ENCODE assay signal across 1 cellular context in the genomic region with DNA sequence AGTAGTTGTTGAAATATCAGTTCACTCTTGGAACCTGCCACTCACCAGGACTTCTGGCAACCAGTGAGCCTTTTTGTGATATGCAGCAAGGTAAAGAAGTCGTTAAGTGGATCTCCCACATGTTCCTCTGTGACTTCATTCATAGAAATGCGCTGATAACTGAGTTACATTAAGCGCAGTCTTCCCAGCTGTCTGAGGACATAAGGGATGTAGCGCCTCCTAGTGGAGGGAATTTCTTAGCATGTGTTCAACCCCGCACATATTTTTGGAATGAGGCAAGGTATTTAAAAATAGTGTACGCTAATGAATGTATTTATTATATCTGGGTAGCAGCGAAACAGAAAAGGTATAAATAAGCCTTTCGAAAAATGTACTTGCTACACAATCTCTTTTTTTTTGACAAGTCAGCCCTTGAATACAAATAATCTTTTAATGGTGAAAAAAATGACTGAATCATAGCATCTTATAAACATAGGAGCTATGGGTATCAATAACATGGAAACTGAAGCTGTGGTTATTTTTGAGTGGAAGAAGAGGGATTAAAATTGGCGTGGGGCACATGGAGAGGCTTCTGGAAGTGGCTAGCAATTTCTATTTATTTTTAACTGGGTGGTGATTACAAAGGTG.
TF ChIP-seq lines count a peak whose summit lies in the region.

No MANE protein-coding gene starts in this region.

TF ChIP-seq in H1, 55 proteins besides CTCF, POLR2A, EP300 and RAD21 (continued from another document):
- TF ChIP-seq, protein P1, sequence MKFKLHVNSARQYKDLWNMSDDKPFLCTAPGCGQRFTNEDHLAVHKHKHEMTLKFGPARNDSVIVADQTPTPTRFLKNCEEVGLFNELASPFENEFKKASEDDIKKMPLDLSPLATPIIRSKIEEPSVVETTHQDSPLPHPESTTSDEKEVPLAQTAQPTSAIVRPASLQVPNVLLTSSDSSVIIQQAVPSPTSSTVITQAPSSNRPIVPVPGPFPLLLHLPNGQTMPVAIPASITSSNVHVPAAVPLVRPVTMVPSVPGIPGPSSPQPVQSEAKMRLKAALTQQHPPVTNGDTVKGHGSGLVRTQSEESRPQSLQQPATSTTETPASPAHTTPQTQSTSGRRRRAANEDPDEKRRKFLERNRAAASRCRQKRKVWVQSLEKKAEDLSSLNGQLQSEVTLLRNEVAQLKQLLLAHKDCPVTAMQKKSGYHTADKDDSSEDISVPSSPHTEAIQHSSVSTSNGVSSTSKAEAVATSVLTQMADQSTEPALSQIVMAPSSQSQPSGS (IDR thresholded peaks at IDR 0.05; ENCODE audit: low read length), result 0 out of 2 replicates have a peak, but pooled peaks have one; percentile 78
- TF ChIP-seq SRF (IDR thresholded peaks at IDR 0.05; ENCODE audit: low read depth, low read length) (no peak), SAP30 (IDR thresholded peaks at IDR 0.05; ENCODE audit: insufficient read depth, insufficient replicate concordance, low read length) (no peak), ZNF274 (IDR thresholded peaks at IDR 0.05; ENCODE audit: borderline replicate concordance, extremely low read depth, low read length) (no peak), BRCA1 (IDR thresholded peaks at IDR 0.05; ENCODE audit: low read depth, low read length) (no peak), SP2 (IDR thresholded peaks at IDR 0.05; ENCODE audit: low read length) (no peak), HDAC2 (IDR thresholded peaks at IDR 0.05; ENCODE audit: borderline replicate concordance in 1 of 2, low read depth in 2 of 2, low read length in 2 of 2) (0 out of 4 replicates have a peak, but pooled peaks of 1 of the 2 experiments have one; percentile 32), CHD1 (IDR thresholded peaks at IDR 0.05; ENCODE audit: low read depth, low read length) (no peak), CBX8 (IDR thresholded peaks at IDR 0.05; ENCODE audit: borderline replicate concordance, low read depth, low read length) (no peak), YY1 (IDR thresholded peaks at IDR 0.05; ENCODE audit: low read depth, low read length) (no peak), POLR2AphosphoS5 (IDR thresholded peaks at IDR 0.05; ENCODE audit: low read depth, low read length) (no peak), TCF12 (IDR thresholded peaks at IDR 0.05; ENCODE audit: low read depth, low read length) (no peak), SP1 (IDR thresholded peaks at IDR 0.05; ENCODE audit: low read depth, low read length) (no peak), TEAD4 (IDR thresholded peaks at IDR 0.05; ENCODE audit: low read depth, low read length) (peak; percentile 100), RXRA (IDR thresholded peaks at IDR 0.05; ENCODE audit: insufficient read depth, low read depth, low read length) (no peak), RBBP5 (IDR thresholded peaks at IDR 0.05; ENCODE audit: borderline replicate concordance, low read depth, low read length) (no peak), JUND (IDR thresholded peaks at IDR 0.05; ENCODE audit: low read length) (peak; percentile 77), NRF1 (IDR thresholded peaks at IDR 0.05; ENCODE audit: low read depth, low read length) (no peak), GABPA (IDR thresholded peaks at IDR 0.05; ENCODE audit: borderline replicate concordance, insufficient read depth, low read length) (no peak), BACH1 (IDR thresholded peaks at IDR 0.05; ENCODE audit: low read length) (no peak), ASH2L (IDR thresholded peaks at IDR 0.05; ENCODE audit: low read length) (no peak), CBX5 (IDR thresholded peaks at IDR 0.05; ENCODE audit: low read depth, low read length) (no peak), CTBP2 (IDR thresholded peaks at IDR 0.05; ENCODE audit: borderline replicate concordance, insufficient read depth, insufficient read length, low read length) (no peak), RFX5 (IDR thresholded peaks at IDR 0.05; ENCODE audit: borderline replicate concordance, low read depth, low read length) (no peak), GTF2F1 (IDR thresholded peaks at IDR 0.05; ENCODE audit: borderline replicate concordance, low read depth, low read length) (no peak), TAF7 (optimal IDR thresholded peaks at IDR 0.05; ENCODE audit: borderline replicate concordance, low read depth, low read length) (no peak), EZH2 (IDR thresholded peaks at IDR 0.05; ENCODE audit: low read depth, low read length, severe bottlenecking) (no peak), SIRT6 (IDR thresholded peaks at IDR 0.05; ENCODE audit: low read length) (no peak), EGR1 (IDR thresholded peaks at IDR 0.05; ENCODE audit: borderline replicate concordance, low read depth, low read length) (no peak), CHD2 (IDR thresholded peaks at IDR 0.05; ENCODE audit: low read length) (no peak), TBP (IDR thresholded peaks at IDR 0.05; ENCODE audit: low read depth, low read length) (no peak), SIN3A (conservative IDR thresholded peaks at IDR 0.05 in 1 of 2, IDR thresholded peaks at IDR 0.05 in 1 of 2; ENCODE audit: low read depth in 1 of 2, low read length in 2 of 2) (no peak), SUZ12 (IDR thresholded peaks at IDR 0.05; ENCODE audit: low read length) (no peak), SP4 (IDR thresholded peaks at IDR 0.05; ENCODE audit: low read length) (no peak), CREB1 (IDR thresholded peaks at IDR 0.05) (no peak)
- TF ChIP-seq, protein P2, sequence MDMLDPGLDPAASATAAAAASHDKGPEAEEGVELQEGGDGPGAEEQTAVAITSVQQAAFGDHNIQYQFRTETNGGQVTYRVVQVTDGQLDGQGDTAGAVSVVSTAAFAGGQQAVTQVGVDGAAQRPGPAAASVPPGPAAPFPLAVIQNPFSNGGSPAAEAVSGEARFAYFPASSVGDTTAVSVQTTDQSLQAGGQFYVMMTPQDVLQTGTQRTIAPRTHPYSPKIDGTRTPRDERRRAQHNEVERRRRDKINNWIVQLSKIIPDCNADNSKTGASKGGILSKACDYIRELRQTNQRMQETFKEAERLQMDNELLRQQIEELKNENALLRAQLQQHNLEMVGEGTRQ (IDR thresholded peaks at IDR 0.05; ENCODE audit: low read length), result no peak
- TF ChIP-seq, protein P3, sequence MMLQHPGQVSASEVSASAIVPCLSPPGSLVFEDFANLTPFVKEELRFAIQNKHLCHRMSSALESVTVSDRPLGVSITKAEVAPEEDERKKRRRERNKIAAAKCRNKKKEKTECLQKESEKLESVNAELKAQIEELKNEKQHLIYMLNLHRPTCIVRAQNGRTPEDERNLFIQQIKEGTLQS (IDR thresholded peaks at IDR 0.05; ENCODE audit: insufficient read depth, low read depth, low read length), result no peak
- TF ChIP-seq, protein P4, sequence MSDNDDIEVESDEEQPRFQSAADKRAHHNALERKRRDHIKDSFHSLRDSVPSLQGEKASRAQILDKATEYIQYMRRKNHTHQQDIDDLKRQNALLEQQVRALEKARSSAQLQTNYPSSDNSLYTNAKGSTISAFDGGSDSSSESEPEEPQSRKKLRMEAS (IDR thresholded peaks at IDR 0.05), result peak; percentile 30; the same call in 1 of the 2 replicates
- TF ChIP-seq, protein P5, sequence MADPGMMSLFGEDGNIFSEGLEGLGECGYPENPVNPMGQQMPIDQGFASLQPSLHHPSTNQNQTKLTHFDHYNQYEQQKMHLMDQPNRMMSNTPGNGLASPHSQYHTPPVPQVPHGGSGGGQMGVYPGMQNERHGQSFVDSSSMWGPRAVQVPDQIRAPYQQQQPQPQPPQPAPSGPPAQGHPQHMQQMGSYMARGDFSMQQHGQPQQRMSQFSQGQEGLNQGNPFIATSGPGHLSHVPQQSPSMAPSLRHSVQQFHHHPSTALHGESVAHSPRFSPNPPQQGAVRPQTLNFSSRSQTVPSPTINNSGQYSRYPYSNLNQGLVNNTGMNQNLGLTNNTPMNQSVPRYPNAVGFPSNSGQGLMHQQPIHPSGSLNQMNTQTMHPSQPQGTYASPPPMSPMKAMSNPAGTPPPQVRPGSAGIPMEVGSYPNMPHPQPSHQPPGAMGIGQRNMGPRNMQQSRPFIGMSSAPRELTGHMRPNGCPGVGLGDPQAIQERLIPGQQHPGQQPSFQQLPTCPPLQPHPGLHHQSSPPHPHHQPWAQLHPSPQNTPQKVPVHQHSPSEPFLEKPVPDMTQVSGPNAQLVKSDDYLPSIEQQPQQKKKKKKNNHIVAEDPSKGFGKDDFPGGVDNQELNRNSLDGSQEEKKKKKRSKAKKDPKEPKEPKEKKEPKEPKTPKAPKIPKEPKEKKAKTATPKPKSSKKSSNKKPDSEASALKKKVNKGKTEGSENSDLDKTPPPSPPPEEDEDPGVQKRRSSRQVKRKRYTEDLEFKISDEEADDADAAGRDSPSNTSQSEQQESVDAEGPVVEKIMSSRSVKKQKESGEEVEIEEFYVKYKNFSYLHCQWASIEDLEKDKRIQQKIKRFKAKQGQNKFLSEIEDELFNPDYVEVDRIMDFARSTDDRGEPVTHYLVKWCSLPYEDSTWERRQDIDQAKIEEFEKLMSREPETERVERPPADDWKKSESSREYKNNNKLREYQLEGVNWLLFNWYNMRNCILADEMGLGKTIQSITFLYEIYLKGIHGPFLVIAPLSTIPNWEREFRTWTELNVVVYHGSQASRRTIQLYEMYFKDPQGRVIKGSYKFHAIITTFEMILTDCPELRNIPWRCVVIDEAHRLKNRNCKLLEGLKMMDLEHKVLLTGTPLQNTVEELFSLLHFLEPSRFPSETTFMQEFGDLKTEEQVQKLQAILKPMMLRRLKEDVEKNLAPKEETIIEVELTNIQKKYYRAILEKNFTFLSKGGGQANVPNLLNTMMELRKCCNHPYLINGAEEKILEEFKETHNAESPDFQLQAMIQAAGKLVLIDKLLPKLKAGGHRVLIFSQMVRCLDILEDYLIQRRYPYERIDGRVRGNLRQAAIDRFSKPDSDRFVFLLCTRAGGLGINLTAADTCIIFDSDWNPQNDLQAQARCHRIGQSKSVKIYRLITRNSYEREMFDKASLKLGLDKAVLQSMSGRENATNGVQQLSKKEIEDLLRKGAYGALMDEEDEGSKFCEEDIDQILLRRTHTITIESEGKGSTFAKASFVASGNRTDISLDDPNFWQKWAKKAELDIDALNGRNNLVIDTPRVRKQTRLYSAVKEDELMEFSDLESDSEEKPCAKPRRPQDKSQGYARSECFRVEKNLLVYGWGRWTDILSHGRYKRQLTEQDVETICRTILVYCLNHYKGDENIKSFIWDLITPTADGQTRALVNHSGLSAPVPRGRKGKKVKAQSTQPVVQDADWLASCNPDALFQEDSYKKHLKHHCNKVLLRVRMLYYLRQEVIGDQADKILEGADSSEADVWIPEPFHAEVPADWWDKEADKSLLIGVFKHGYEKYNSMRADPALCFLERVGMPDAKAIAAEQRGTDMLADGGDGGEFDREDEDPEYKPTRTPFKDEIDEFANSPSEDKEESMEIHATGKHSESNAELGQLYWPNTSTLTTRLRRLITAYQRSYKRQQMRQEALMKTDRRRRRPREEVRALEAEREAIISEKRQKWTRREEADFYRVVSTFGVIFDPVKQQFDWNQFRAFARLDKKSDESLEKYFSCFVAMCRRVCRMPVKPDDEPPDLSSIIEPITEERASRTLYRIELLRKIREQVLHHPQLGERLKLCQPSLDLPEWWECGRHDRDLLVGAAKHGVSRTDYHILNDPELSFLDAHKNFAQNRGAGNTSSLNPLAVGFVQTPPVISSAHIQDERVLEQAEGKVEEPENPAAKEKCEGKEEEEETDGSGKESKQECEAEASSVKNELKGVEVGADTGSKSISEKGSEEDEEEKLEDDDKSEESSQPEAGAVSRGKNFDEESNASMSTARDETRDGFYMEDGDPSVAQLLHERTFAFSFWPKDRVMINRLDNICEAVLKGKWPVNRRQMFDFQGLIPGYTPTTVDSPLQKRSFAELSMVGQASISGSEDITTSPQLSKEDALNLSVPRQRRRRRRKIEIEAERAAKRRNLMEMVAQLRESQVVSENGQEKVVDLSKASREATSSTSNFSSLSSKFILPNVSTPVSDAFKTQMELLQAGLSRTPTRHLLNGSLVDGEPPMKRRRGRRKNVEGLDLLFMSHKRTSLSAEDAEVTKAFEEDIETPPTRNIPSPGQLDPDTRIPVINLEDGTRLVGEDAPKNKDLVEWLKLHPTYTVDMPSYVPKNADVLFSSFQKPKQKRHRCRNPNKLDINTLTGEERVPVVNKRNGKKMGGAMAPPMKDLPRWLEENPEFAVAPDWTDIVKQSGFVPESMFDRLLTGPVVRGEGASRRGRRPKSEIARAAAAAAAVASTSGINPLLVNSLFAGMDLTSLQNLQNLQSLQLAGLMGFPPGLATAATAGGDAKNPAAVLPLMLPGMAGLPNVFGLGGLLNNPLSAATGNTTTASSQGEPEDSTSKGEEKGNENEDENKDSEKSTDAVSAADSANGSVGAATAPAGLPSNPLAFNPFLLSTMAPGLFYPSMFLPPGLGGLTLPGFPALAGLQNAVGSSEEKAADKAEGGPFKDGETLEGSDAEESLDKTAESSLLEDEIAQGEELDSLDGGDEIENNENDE (IDR thresholded peaks at IDR 0.05; ENCODE audit: insufficient replicate concordance, low read length), result no peak
